Comparison of ENCODE assay signal across 9 cellular contexts in genomic region chr19:48858984-48859710, GRCh38.
DNase-seq lines count a peak whose midpoint lies in the region; ATAC-seq, FAIRE-seq and TF ChIP-seq lines count a peak whose summit lies in the region.
"Had no signal": no experiment of that assay in that cellular context is flagged by ENCODE, and none has a peak within 500 bp of the region (broad histone marks: within the 10 kb centered on the region; RNA-seq: fewer than 3 reads in every experiment).

No MANE protein-coding gene starts in this region.

- in situ Hi-C loops in GM13977 (cut with MboI; ENCODE audit: low pct_unique_long_range_greater_than_20kb, low sequenced_read_pairs, unreplicated experiment): loop anchor here (25.0 kb wide), 1 partner anchor 103 kb away; the partner anchor contains the start of genes BAX and FTL

- H3K36me3 ChIP-seq in OCI-LY3 (replicated peaks; ENCODE audit: low read depth, low read length) (no peaks in the 10 kb centered on the region), parathyroid adenoma (ENCODE audit: control insufficient read depth, insufficient read depth, low read length) (no peaks in the 10 kb centered on the region)

- H2AFZ ChIP-seq in OCI-LY3 (ENCODE audit: low read depth, low read length) (peak overlapping the region; percentile 69), parathyroid adenoma (peak overlapping the region; percentile 11)

- ATAC-seq in GM21447 (IDR thresholded peaks at IDR 0.05; ENCODE audit: unreplicated experiment): no peak
- ATAC-seq in GM19397 (IDR thresholded peaks at IDR 0.05; ENCODE audit: unreplicated experiment): no peak

- FAIRE-seq in HTR-8/SVneo (lab: Jason Lieb, UNC): no peak

- DNase-seq in GM13977 (ENCODE audit: low spot score) (peak; percentile 88), HTR-8/SVneo (ENCODE audit: insufficient read length, low spot score) (no peak), SHP77 (lab: John Stamatoyannopoulos, UW) (no peak)
- DNase-seq in activated naive CD4-positive, alpha-beta T cell treated with Interleukin-2 at 50 U/mL for 16 hours: peak; percentile 80

- H3K27ac ChIP-seq in OCI-LY3 (ENCODE audit: low read length) (no peak overlapping the region), parathyroid adenoma (no peak overlapping the region)
- H3K27ac ChIP-seq: HL-60 had no signal

- H3K79me2 ChIP-seq in OCI-LY3 (ENCODE audit: low read length) (no peaks in the 10 kb centered on the region), parathyroid adenoma (no peaks in the 10 kb centered on the region)

- H3K9ac ChIP-seq in OCI-LY3 (ENCODE audit: low read length): 0 out of 2 replicates have a peak overlapping the region, but pooled peaks have one; percentile 12
- no peak overlapping the region for H3K9ac ChIP-seq in parathyroid adenoma

- peak overlapping the region; percentile 71 for H3K4me3 ChIP-seq in OCI-LY3 (ENCODE audit: low read length)
- peak overlapping the region; percentile 32 for H3K4me3 ChIP-seq in parathyroid adenoma (ENCODE audit: low read depth, low read length)

- peak overlapping the region; percentile 58 for H3K4me2 ChIP-seq in OCI-LY3 (ENCODE audit: low read length)
- peak overlapping the region; percentile 69 for H3K4me2 ChIP-seq in parathyroid adenoma (ENCODE audit: low read length)

- TF ChIP-seq CTCF in GM13977 (IDR thresholded peaks at IDR 0.05; ENCODE audit: extremely low read depth, insufficient read depth, missing control alignments): no peak
- no peak for TF ChIP-seq CTCF in OCI-LY3 (IDR thresholded peaks at IDR 0.05; ENCODE audit: low read depth, low read length)
- no peak for TF ChIP-seq CTCF in parathyroid adenoma (IDR thresholded peaks at IDR 0.05)

- no peaks in the 10 kb centered on the region for H3K27me3 ChIP-seq in OCI-LY3 (ENCODE audit: low read depth, low read length)
- no peaks in the 10 kb centered on the region for H3K27me3 ChIP-seq in parathyroid adenoma (ENCODE audit: control insufficient read depth, insufficient read depth, low read length)

- H3K9me3 ChIP-seq in OCI-LY3 (ENCODE audit: insufficient read depth, low read length) (no peaks in the 10 kb centered on the region), parathyroid adenoma (ENCODE audit: control insufficient read depth, low read length) (no peaks in the 10 kb centered on the region)

- no peaks in the 10 kb centered on the region for H4K20me1 ChIP-seq in OCI-LY3 (ENCODE audit: insufficient read depth, low read length)

- no peaks in the 10 kb centered on the region for H3K4me1 ChIP-seq in OCI-LY3 (ENCODE audit: low read length)
- H3K4me1 ChIP-seq in parathyroid adenoma: no peaks in the 10 kb centered on the region

Comparison
In these comparisons a context has a peak if more than half of its experiments do, and no peak if none do; other contexts are left out.
1. DNase-seq: peak in GM13977 (single experiment) and activated naive CD4-positive, alpha-beta T cell treated with Interleukin-2 at 50 U/mL for 16 hours (single experiment); none in HTR-8/SVneo (single experiment) and SHP77 (0 of 2).